8 cellular contexts compared by ENCODE assay signal in genomic region chr11:8338138-8338537, GRCh38.
DNase-seq lines count a peak whose midpoint lies in the region; ATAC-seq, FAIRE-seq and TF ChIP-seq lines count a peak whose summit lies in the region.

No MANE protein-coding gene starts in this region.

- TF ChIP-seq CTCF in WERI-Rb-1 (IDR thresholded peaks at IDR 0.05; ENCODE audit: low read depth, low read length), result peak; percentile 88

- ATAC-seq in GM18907 (IDR thresholded peaks at IDR 0.05; ENCODE audit: unreplicated experiment), result no peak

- H3K27ac Mint-ChIP-seq in activated naive CD4-positive, alpha-beta T cell treated with anti-CD3 and anti-CD28 coated beads for 36 hours, result no peak overlapping the region

- no peaks in the 10 kb centered on the region for H3K36me3 Mint-ChIP-seq in activated naive CD4-positive, alpha-beta T cell treated with anti-CD3 and anti-CD28 coated beads for 36 hours (ENCODE audit: low read depth)

- H3K4me3 Mint-ChIP-seq in activated naive CD4-positive, alpha-beta T cell treated with anti-CD3 and anti-CD28 coated beads for 36 hours, result no peak overlapping the region

- FAIRE-seq in frontal cortex (lab: Jason Lieb, UNC), result no peak

- no peaks in the 10 kb centered on the region for H3K36me3 ChIP-seq in WERI-Rb-1

- peak; percentile 49 for DNase-seq in activated naive CD4-positive, alpha-beta T cell treated with anti-CD3 and anti-CD28 coated beads for 36 hours
- DNase-seq in activated naive CD4-positive, alpha-beta T cell treated with anti-CD3 and anti-CD28 coated beads, Interleukin-2, amount 50 U/mL, for 16 hours, result no peak
- DNase-seq in HT1080 (ENCODE audit: low read depth), result peak; percentile 32
- peak; percentile 73 for DNase-seq in WERI-Rb-1
- DNase-seq in frontal cortex (ENCODE audit: low spot score in 2 of 2), result peak; percentile 62 to 77
- peak; percentile 67 for DNase-seq in retina
- no peak for DNase-seq in putamen (ENCODE audit: low spot score)

- CTCF ChIA-PET in activated naive CD4-positive, alpha-beta T cell treated with anti-CD3 and anti-CD28 coated beads for 36 hours (lab: Charles Lee), result interaction anchor here (0.7 to 1.0 kb wide), 2 partner anchors 228 to 230 kb away, joined by 3 read pairs; no protein-coding TSS in a partner anchor

- no peak overlapping the region for H3K27ac ChIP-seq in WERI-Rb-1

- H3K4me1 Mint-ChIP-seq in activated naive CD4-positive, alpha-beta T cell treated with anti-CD3 and anti-CD28 coated beads for 36 hours (ENCODE audit: low read depth), result no peaks in the 10 kb centered on the region

- H3K27me3 Mint-ChIP-seq in activated naive CD4-positive, alpha-beta T cell treated with anti-CD3 and anti-CD28 coated beads for 36 hours (ENCODE audit: low read depth), result peaks cover 2% of the 10 kb centered on the region

- H3K27me3 ChIP-seq in WERI-Rb-1 (ENCODE audit: insufficient read depth, low read depth, severe bottlenecking), result no peaks in the 10 kb centered on the region

- no peaks in the 10 kb centered on the region for H3K9me3 Mint-ChIP-seq in activated naive CD4-positive, alpha-beta T cell treated with anti-CD3 and anti-CD28 coated beads for 36 hours

- intact Hi-C loops in activated naive CD4-positive, alpha-beta T cell treated with anti-CD3 and anti-CD28 coated beads for 36 hours (cut with micrococcal nuclease), result loop anchor here (1.0 kb wide), 3 partner anchors 228 to 621 kb away; no protein-coding TSS in a partner anchor

- H3K4me3 ChIP-seq in WERI-Rb-1 (ENCODE audit: low read depth, low read length), result no peak overlapping the region

- no peaks in the 10 kb centered on the region for H3K9me3 ChIP-seq in WERI-Rb-1 (ENCODE audit: severe bottlenecking)

Comparison
In these comparisons a context has a peak if more than half of its experiments do, and no peak if none do; other contexts are left out.
1. DNase-seq: peak in activated naive CD4-positive, alpha-beta T cell treated with anti-CD3 and anti-CD28 coated beads for 36 hours (single experiment), HT1080 (single experiment), WERI-Rb-1 (single experiment), frontal cortex (2 of 2) and retina (single experiment); none in activated naive CD4-positive, alpha-beta T cell treated with anti-CD3 and anti-CD28 coated beads, Interleukin-2, amount 50 U/mL, for 16 hours (single experiment) and putamen (single experiment).